ENCODE assay signal across 1 cellular context in the genomic region with DNA sequence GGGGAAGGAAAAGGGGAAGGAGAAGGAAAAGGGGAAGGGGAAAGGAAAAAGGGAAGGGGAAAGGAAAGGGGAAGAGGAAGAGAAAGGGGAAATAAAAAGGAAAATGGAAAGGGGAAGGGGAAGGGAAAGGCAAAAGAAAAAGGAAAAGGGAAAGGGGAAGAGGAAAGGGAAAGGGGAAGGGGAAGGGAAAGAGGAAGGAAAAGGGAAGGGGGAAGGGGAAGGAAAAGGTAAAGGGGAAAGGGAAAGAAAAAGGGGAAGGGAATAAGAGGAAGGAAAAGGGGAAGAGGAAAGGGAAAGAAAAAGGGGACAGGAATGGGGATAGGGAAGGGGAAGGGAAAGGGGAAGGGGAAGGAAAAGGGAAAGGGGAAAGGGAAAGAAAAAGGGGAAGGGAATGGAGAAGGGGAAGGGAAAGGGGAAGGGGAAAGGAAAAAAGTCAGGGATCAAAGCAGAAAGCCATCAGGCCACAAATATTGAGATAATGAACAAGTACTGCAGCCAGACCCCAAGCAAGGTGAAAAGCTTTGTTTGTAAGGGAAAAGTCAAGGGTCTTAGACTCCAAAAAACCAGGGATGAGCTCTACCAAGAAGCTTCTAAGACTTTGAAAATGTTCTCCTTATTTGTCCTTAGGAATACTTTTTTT.
TF ChIP-seq lines count a peak whose summit lies in the region.

No MANE protein-coding gene starts in this region.

TF ChIP-seq in IMR-90, 13 proteins besides CTCF, POLR2A, EP300 and RAD21 (continued from another document):
- TF ChIP-seq, protein P1, sequence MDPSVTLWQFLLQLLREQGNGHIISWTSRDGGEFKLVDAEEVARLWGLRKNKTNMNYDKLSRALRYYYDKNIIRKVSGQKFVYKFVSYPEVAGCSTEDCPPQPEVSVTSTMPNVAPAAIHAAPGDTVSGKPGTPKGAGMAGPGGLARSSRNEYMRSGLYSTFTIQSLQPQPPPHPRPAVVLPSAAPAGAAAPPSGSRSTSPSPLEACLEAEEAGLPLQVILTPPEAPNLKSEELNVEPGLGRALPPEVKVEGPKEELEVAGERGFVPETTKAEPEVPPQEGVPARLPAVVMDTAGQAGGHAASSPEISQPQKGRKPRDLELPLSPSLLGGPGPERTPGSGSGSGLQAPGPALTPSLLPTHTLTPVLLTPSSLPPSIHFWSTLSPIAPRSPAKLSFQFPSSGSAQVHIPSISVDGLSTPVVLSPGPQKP (IDR thresholded peaks at IDR 0.05; ENCODE audit: borderline replicate concordance, low read depth, low read length), result no peak
